Comparison of ENCODE assay signal across 18 cellular contexts in the genomic region with DNA sequence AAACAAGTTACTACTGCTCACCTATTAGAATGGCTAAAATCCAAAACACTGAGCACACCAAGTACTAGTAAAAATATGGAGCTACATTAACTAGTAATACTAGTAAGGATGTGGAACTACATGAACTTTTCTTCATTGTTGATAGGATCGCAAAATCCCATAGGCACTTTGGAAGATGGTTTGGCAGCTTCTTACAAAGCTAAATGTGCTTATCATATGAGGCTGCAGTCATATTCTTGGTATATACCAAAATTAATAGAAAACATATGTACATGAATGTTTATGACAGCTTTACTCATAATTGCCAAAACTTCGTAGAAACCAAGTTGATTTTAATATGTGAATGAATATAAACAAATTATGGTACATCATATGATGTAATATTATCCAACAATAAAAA.
A peak's percentile ranks its signal among the peaks of the same experiment; 100 is the strongest.
DNase-seq lines count a peak whose midpoint lies in the region; FAIRE-seq and TF ChIP-seq lines count a peak whose summit lies in the region.
"Had no signal": no experiment of that assay in that cellular context is flagged by ENCODE, and none has a peak within 500 bp of the region (broad histone marks: within the 10 kb centered on the region; RNA-seq: fewer than 3 reads in every experiment).

No MANE protein-coding gene starts in this region.

- H3K79me2 ChIP-seq in endothelial cell of umbilical vein (ENCODE audit: control insufficient read depth, insufficient read depth, low read length) (no peaks in the 10 kb centered on the region), Karpas-422 (ENCODE audit: low read length) (no peaks in the 10 kb centered on the region)

- no peaks in the 10 kb centered on the region for H3K27me3 ChIP-seq in SJCRH30
- H3K27me3 ChIP-seq in endothelial cell of umbilical vein (ENCODE audit: control insufficient read depth in 2 of 2, insufficient read depth in 2 of 2, low read length in 2 of 2): no peaks in the 10 kb centered on the region
- no peaks in the 10 kb centered on the region for H3K27me3 ChIP-seq in Karpas-422 (ENCODE audit: low read length)
- no peaks in the 10 kb centered on the region for H3K27me3 ChIP-seq in sigmoid colon
- H3K27me3 ChIP-seq: BLaER1 treated with 17β-estradiol and CSF1 and Interleukin-3, amounts not matched to agents 10 nM and 100 nM had no signal

- POLR2A ChIA-PET in endothelial cell of umbilical vein (lab: Charles Lee): no interaction called here
- POLR2A ChIA-PET in activated CD4-positive, alpha-beta memory T cell treated with anti-CD3 and anti-CD28 coated beads for 36 hours (lab: Charles Lee): no interaction called here

- BruUV-seq in endothelial cell of umbilical vein (replicated peaks; lab: Mats Ljungman, UMichigan): no TSS peak

- no peak overlapping the region for H2AFZ ChIP-seq in endothelial cell of umbilical vein (ENCODE audit: low read depth, low read length)
- no peak overlapping the region for H2AFZ ChIP-seq in Karpas-422 (ENCODE audit: low read length)

- no peak overlapping the region for H3K4me3 Mint-ChIP-seq in activated CD4-positive, alpha-beta memory T cell treated with anti-CD3 and anti-CD28 coated beads for 36 hours
- H3K4me3 Mint-ChIP-seq: CD4-positive, alpha-beta memory T cell; HFFc6 had no signal

- no peaks in the 10 kb centered on the region for H3K36me3 Mint-ChIP-seq in activated CD4-positive, alpha-beta memory T cell treated with anti-CD3 and anti-CD28 coated beads for 36 hours
- H3K36me3 Mint-ChIP-seq: CD4-positive, alpha-beta memory T cell had no signal

- H3K9me3 Mint-ChIP-seq in activated CD4-positive, alpha-beta memory T cell treated with anti-CD3 and anti-CD28 coated beads for 36 hours: no peaks in the 10 kb centered on the region
- H3K9me3 Mint-ChIP-seq: HFFc6 had no signal

- H4K20me1 ChIP-seq in endothelial cell of umbilical vein (replicated peaks; ENCODE audit: control insufficient read depth, extremely low read depth, insufficient read depth, low read length): no peaks in the 10 kb centered on the region
- no peaks in the 10 kb centered on the region for H4K20me1 ChIP-seq in Karpas-422 (ENCODE audit: insufficient read depth, low read depth, low read length)
- H4K20me1 ChIP-seq: BLaER1 treated with 17β-estradiol and CSF1 and Interleukin-3, amounts not matched to agents 10 nM and 100 nM had no signal

- H3K4me1 Mint-ChIP-seq in activated CD4-positive, alpha-beta memory T cell treated with anti-CD3 and anti-CD28 coated beads for 36 hours (ENCODE audit: low read depth): no peaks in the 10 kb centered on the region
- H3K4me1 Mint-ChIP-seq: CD4-positive, alpha-beta memory T cell had no signal

- DNase-seq in SJCRH30: no peak
- no peak for DNase-seq in endothelial cell of umbilical vein (ENCODE audit: low read depth, low spot score)
- peak; percentile 9 for DNase-seq in fibroblast of the conjunctiva (ENCODE audit: low read depth)
- no peak for DNase-seq in Karpas-422
- DNase-seq in sigmoid colon: no peak
- no peak for DNase-seq in activated CD4-positive, alpha-beta memory T cell treated with anti-CD3 and anti-CD28 coated beads for 36 hours
- DNase-seq: ACHN; CD4-positive, alpha-beta memory T cell; DMS79; HFFc6 had no signal

- H3K27ac Mint-ChIP-seq in activated CD4-positive, alpha-beta memory T cell treated with anti-CD3 and anti-CD28 coated beads for 36 hours: no peak overlapping the region
- H3K27ac Mint-ChIP-seq: CD4-positive, alpha-beta memory T cell; HFFc6 had no signal

- FAIRE-seq in A204.1 (lab: Jason Lieb, UNC) (peak; percentile 11), endothelial cell of umbilical vein (lab: Jason Lieb, UNC) (no peak)
- FAIRE-seq: GM12878, H1, HepG2, HTR-8/SVneo had no signal

- H3K4me3 ChIP-seq in SJCRH30 (no peak overlapping the region), endothelial cell of umbilical vein (replicated peaks in 1 of 3; ENCODE audit: insufficient read depth in 1 of 3, low read depth in 1 of 3, low read length in 3 of 3) (no peak overlapping the region), Karpas-422 (ENCODE audit: low read length) (no peak overlapping the region), sigmoid colon (no peak overlapping the region)
- H3K4me3 ChIP-seq: BLaER1 treated with 17β-estradiol and CSF1 and Interleukin-3, amounts not matched to agents 10 nM and 100 nM; GM12878; HAP-1 had no signal

- no peak overlapping the region for H3K9ac ChIP-seq in endothelial cell of umbilical vein (replicated peaks; ENCODE audit: extremely low read depth, insufficient read depth, low read length)
- no peak overlapping the region for H3K9ac ChIP-seq in Karpas-422 (ENCODE audit: low read length)
- H3K9ac ChIP-seq: BLaER1 treated with 17β-estradiol and CSF1 and Interleukin-3, amounts not matched to agents 10 nM and 100 nM had no signal

- TF ChIP-seq CTCF in endothelial cell of umbilical vein (IDR thresholded peaks at IDR 0.05; ENCODE audit: extremely low read depth in 1 of 2, insufficient read depth in 1 of 2, low read depth in 1 of 2, low read length in 2 of 2) (no peak), sigmoid colon (IDR thresholded peaks at IDR 0.05) (no peak)

- CTCF ChIA-PET in endothelial cell of umbilical vein (lab: Charles Lee): interaction anchor here (1.1 to 2.2 kb wide), 6 partner anchors 9 to 1119 kb away, joined by 3 to 13 read pairs (median 6); no protein-coding TSS in a partner anchor
- CTCF ChIA-PET in activated CD4-positive, alpha-beta memory T cell treated with anti-CD3 and anti-CD28 coated beads for 36 hours (lab: Charles Lee): no interaction called here

- peak overlapping the region; percentile 82; the same call in 1 of the 2 replicates for H3K27ac ChIP-seq in SJCRH30
- H3K27ac ChIP-seq in endothelial cell of umbilical vein (ENCODE audit: insufficient read depth, low read depth, low read length): peak overlapping the region; percentile 64
- H3K27ac ChIP-seq in Karpas-422 (ENCODE audit: low read length): no peak overlapping the region
- H3K27ac ChIP-seq in sigmoid colon: no peak overlapping the region
- H3K27ac ChIP-seq: 22Rv1 had no signal

- H3K9me3 ChIP-seq in SJCRH30 (replicated peaks): peaks cover 5% of the 10 kb centered on the region; the same call in 1 of the 2 replicates
- H3K9me3 ChIP-seq in endothelial cell of umbilical vein (replicated peaks; ENCODE audit: control insufficient read depth, insufficient read depth, low read length): no peaks in the 10 kb centered on the region
- no peaks in the 10 kb centered on the region; the same call in 1 of the 2 replicates for H3K9me3 ChIP-seq in Karpas-422 (ENCODE audit: low read length)
- no peaks in the 10 kb centered on the region for H3K9me3 ChIP-seq in sigmoid colon
- H3K9me3 ChIP-seq: BLaER1 treated with 17β-estradiol and CSF1 and Interleukin-3, amounts not matched to agents 10 nM and 100 nM; HAP-1 had no signal

- H3K36me3 ChIP-seq in SJCRH30: no peaks in the 10 kb centered on the region
- H3K36me3 ChIP-seq in endothelial cell of umbilical vein (ENCODE audit: control insufficient read depth in 2 of 2, extremely low read depth in 1 of 2, insufficient read depth in 2 of 2, low read length in 2 of 2): no peaks in the 10 kb centered on the region
- no peaks in the 10 kb centered on the region for H3K36me3 ChIP-seq in Karpas-422 (ENCODE audit: insufficient read depth, low read length)
- no peaks in the 10 kb centered on the region for H3K36me3 ChIP-seq in sigmoid colon
- H3K36me3 ChIP-seq: BLaER1 treated with 17β-estradiol and CSF1 and Interleukin-3, amounts not matched to agents 10 nM and 100 nM; HAP-1 had no signal

- no peaks in the 10 kb centered on the region for H3K9me2 ChIP-seq in Karpas-422 (replicated peaks; ENCODE audit: insufficient read depth, low read length)

- WGBS in sigmoid colon, 2 donors: 72 to 84% methylated on average over 2 of the region's 2 CpGs

- no peaks in the 10 kb centered on the region for H3K9me1 ChIP-seq in endothelial cell of umbilical vein (replicated peaks; ENCODE audit: control insufficient read depth, extremely low read depth, insufficient read depth, low read length)

- TF ChIP-seq EP300 in sigmoid colon (IDR thresholded peaks at IDR 0.05): no peak

- intact Hi-C loops in endothelial cell of umbilical vein (cut with micrococcal nuclease) (no loop called here), sigmoid colon (cut with DNase I) (loop anchor here (10.0 kb wide), 1 partner anchor 1215 kb away; no protein-coding TSS in a partner anchor)
- intact Hi-C loops in activated CD4-positive, alpha-beta memory T cell treated with anti-CD3 and anti-CD28 coated beads for 36 hours (cut with micrococcal nuclease): no loop called here

- H3K4me1 ChIP-seq in SJCRH30: peaks cover 26% of the 10 kb centered on the region
- H3K4me1 ChIP-seq in endothelial cell of umbilical vein (ENCODE audit: control insufficient read depth, extremely low read depth, insufficient read depth, low read length): peaks cover 24% of the 10 kb centered on the region
- H3K4me1 ChIP-seq in Karpas-422 (ENCODE audit: low read length): no peaks in the 10 kb centered on the region
- H3K4me1 ChIP-seq in sigmoid colon: peaks cover 0 to 16% (median 6%) of the 10 kb centered on the region in 4 donors
- H3K4me1 ChIP-seq: HAP-1 had no signal

- H3K27me3 Mint-ChIP-seq in activated CD4-positive, alpha-beta memory T cell treated with anti-CD3 and anti-CD28 coated beads for 36 hours: peaks cover 3% of the 10 kb centered on the region

- dilution Hi-C loops in endothelial cell of umbilical vein (cut with MboI; ENCODE audit: extremely low pct_ligation_motif_present, low sequenced_read_pairs): no loop called here

- no peak for TF ChIP-seq POLR2A in endothelial cell of umbilical vein (IDR thresholded peaks at IDR 0.05; ENCODE audit: low read depth, low read length)
- no peak for TF ChIP-seq POLR2A in sigmoid colon (IDR thresholded peaks at IDR 0.05)

- H3K4me2 ChIP-seq in endothelial cell of umbilical vein (ENCODE audit: insufficient read depth, low read length) (no peak overlapping the region), Karpas-422 (ENCODE audit: low read depth, low read length, poor library complexity, severe bottlenecking) (no peak overlapping the region)
- H3K4me2 ChIP-seq: BLaER1 treated with 17β-estradiol and CSF1 and Interleukin-3, amounts not matched to agents 10 nM and 100 nM had no signal

TF ChIP-seq in endothelial cell of umbilical vein, 7 proteins besides CTCF, POLR2A, EP300 and RAD21:
- no peak for TF ChIP-seq JUN (IDR thresholded peaks at IDR 0.05; ENCODE audit: borderline replicate concordance, insufficient read depth, insufficient read length, low read depth)
- TF ChIP-seq MYC (IDR thresholded peaks at IDR 0.05; ENCODE audit: low read depth, low read length): no peak
- TF ChIP-seq POLR2AphosphoS5 (IDR thresholded peaks at IDR 0.05; ENCODE audit: insufficient read depth, low read depth, low read length): no peak
- TF ChIP-seq GATA2 (IDR thresholded peaks at IDR 0.05; ENCODE audit: insufficient read depth, insufficient read length, low read depth, low read length): no peak

Comparison
In these comparisons a context has a peak if more than half of its experiments do, and no peak if none do; other contexts are left out.
1. H3K27ac ChIP-seq: peak in SJCRH30 (single experiment) and endothelial cell of umbilical vein (single experiment); none in Karpas-422 (single experiment) and sigmoid colon (0 of 4).